8 cellular contexts compared by ENCODE assay signal in genomic region chr15:65529754-65530317, GRCh38. TPM values are rescaled to one million over a fixed set of nuclear protein-coding genes. Genes with fewer than 3 reads are reported as not detected.
DNase-seq lines count a peak whose midpoint lies in the region; ATAC-seq and TF ChIP-seq lines count a peak whose summit lies in the region.

No MANE protein-coding gene starts in this region.

- intact Hi-C loops in activated CD4-positive, alpha-beta T cell treated with anti-CD3 and anti-CD28 coated beads, Interleukin-2, amount 10 ng/mL, durations not matched to agents 24 days and 14 days (cut with micrococcal nuclease): loop anchor here (1.0 kb wide), 1 partner anchor 13 kb away; the partner anchor contains the start of gene DPP8

- DNase-seq in activated CD4-positive, alpha-beta T cell treated with anti-CD3 and anti-CD28 coated beads, Interleukin-2, amount 10 ng/mL, durations not matched to agents 24 days and 14 days: no peak
- DNase-seq in activated CD4-positive, alpha-beta T cell treated with anti-CD3 and anti-CD28 coated beads, Interleukin-2, amount 50 U/mL, for 4 hours: no peak
- DNase-seq in kidney epithelial cell (ENCODE audit: low read depth) (no peak), tibial nerve (ENCODE audit: low spot score in 2 of 2) (no peak), GF-D8 (lab: John Stamatoyannopoulos, UW) (no peak)
- DNase-seq in stimulated activated naive CD4-positive, alpha-beta T cell (lab: John Stamatoyannopoulos, UW): no peak

- no peak for ATAC-seq in HG02840 (IDR thresholded peaks at IDR 0.05; ENCODE audit: low FRiP score, unreplicated experiment)

- no peaks in the 10 kb centered on the region for H3K9me3 Mint-ChIP-seq in activated CD4-positive, alpha-beta T cell treated with anti-CD3 and anti-CD28 coated beads, Interleukin-2, amount 10 ng/mL, durations not matched to agents 24 days and 14 days
- no peaks in the 10 kb centered on the region for H3K9me3 Mint-ChIP-seq in activated naive CD8-positive, alpha-beta T cell (ENCODE audit: low read depth)

- WGBS in tibial nerve, 2 donors: 43 to 44% methylated on average over 14 of the region's 14 CpGs

- no peaks in the 10 kb centered on the region for H3K9me3 ChIP-seq in tibial nerve

- H3K27me3 ChIP-seq in kidney epithelial cell (ENCODE audit: control insufficient read depth, insufficient read depth, low read length) (no peaks in the 10 kb centered on the region), tibial nerve (no peaks in the 10 kb centered on the region)

- H3K4me1 Mint-ChIP-seq in activated CD4-positive, alpha-beta T cell treated with anti-CD3 and anti-CD28 coated beads, Interleukin-2, amount 10 ng/mL, durations not matched to agents 24 days and 14 days: peaks cover 31% of the 10 kb centered on the region
- H3K4me1 Mint-ChIP-seq in activated naive CD8-positive, alpha-beta T cell (ENCODE audit: low read depth): peaks cover 29% of the 10 kb centered on the region

- H3K27ac Mint-ChIP-seq in activated CD4-positive, alpha-beta T cell treated with anti-CD3 and anti-CD28 coated beads, Interleukin-2, amount 10 ng/mL, durations not matched to agents 24 days and 14 days: peak overlapping the region; percentile 14
- H3K27ac Mint-ChIP-seq in activated naive CD8-positive, alpha-beta T cell: peak overlapping the region; percentile 92

- TF ChIP-seq EP300 in tibial nerve (IDR thresholded peaks at IDR 0.05): no peak

- H3K4me3 ChIP-seq in kidney epithelial cell (ENCODE audit: low read depth, low read length): peak overlapping the region; percentile 95
- peak overlapping the region; percentile 70 to 99 (median 84) for H3K4me3 ChIP-seq in tibial nerve

- peak overlapping the region; percentile 88 for H3K4me3 Mint-ChIP-seq in activated CD4-positive, alpha-beta T cell treated with anti-CD3 and anti-CD28 coated beads, Interleukin-2, amount 10 ng/mL, durations not matched to agents 24 days and 14 days
- peak overlapping the region; percentile 91 for H3K4me3 Mint-ChIP-seq in activated naive CD8-positive, alpha-beta T cell

- TF ChIP-seq CTCF in kidney epithelial cell (IDR thresholded peaks at IDR 0.05; ENCODE audit: insufficient read depth, low read length, poor library complexity, severe bottlenecking): no peak
- TF ChIP-seq CTCF in tibial nerve (IDR thresholded peaks at IDR 0.05): no peak

- no peaks in the 10 kb centered on the region for H3K36me3 ChIP-seq in kidney epithelial cell (ENCODE audit: control insufficient read depth, insufficient read depth, low read length)
- H3K36me3 ChIP-seq in tibial nerve: no peaks in the 10 kb centered on the region

- no peak for TF ChIP-seq POLR2A in tibial nerve (IDR thresholded peaks at IDR 0.05)

- H3K27me3 Mint-ChIP-seq in activated CD4-positive, alpha-beta T cell treated with anti-CD3 and anti-CD28 coated beads, Interleukin-2, amount 10 ng/mL, durations not matched to agents 24 days and 14 days: no peaks in the 10 kb centered on the region
- H3K27me3 Mint-ChIP-seq in activated naive CD8-positive, alpha-beta T cell: no peaks in the 10 kb centered on the region

- peaks cover 2% of the 10 kb centered on the region for H3K36me3 Mint-ChIP-seq in activated CD4-positive, alpha-beta T cell treated with anti-CD3 and anti-CD28 coated beads, Interleukin-2, amount 10 ng/mL, durations not matched to agents 24 days and 14 days (ENCODE audit: low read depth)
- no peaks in the 10 kb centered on the region for H3K36me3 Mint-ChIP-seq in activated naive CD8-positive, alpha-beta T cell

- peaks cover 0 to 29% (median 9%) of the 10 kb centered on the region in 4 donors for H3K4me1 ChIP-seq in tibial nerve

- H3K27ac ChIP-seq in tibial nerve: peak overlapping the region; percentile 57 to 79 (median 64)

RNA-seq across cellular contexts. Expression of gene HACD3, which starts 0.4 kb away (rescaled TPM):
- total RNA-seq in activated CD4-positive, alpha-beta T cell treated with anti-CD3 and anti-CD28 coated beads, Interleukin-2, amount 10 ng/mL, durations not matched to agents 24 days and 14 days: 39.4 and 45.1 TPM in 2 replicates
- total RNA-seq in kidney epithelial cell: 92.7 and 99.6 TPM in 2 replicates
- total RNA-seq in tibial nerve: 10 to 100 TPM; 44.1 to 60.3 (median 49.8) TPM

RNA-seq across cellular contexts. Expression of gene DPP8, which starts 12.3 kb away (rescaled TPM):
- 31.4 and 36.0 TPM in 2 replicates for total RNA-seq in activated CD4-positive, alpha-beta T cell treated with anti-CD3 and anti-CD28 coated beads, Interleukin-2, amount 10 ng/mL, durations not matched to agents 24 days and 14 days
- total RNA-seq in kidney epithelial cell (27.2 and 30.8 TPM in 2 replicates), tibial nerve (10 to 100 TPM; 31.2 to 49.4 (median 37.6) TPM)
